8 cellular contexts compared by ENCODE assay signal in genomic region chr2:169584005-169584877, GRCh38. TPM values are rescaled to one million over a fixed set of nuclear protein-coding genes. Genes with fewer than 3 reads are reported as not detected.
A peak's percentile ranks its signal among the peaks of the same experiment; 100 is the strongest.
DNase-seq lines count a peak whose midpoint lies in the region; ATAC-seq, FAIRE-seq and TF ChIP-seq lines count a peak whose summit lies in the region.

Gene PPIG, plus strand, starts transcription at chr2:169584351. Its CDS starts 19,691 bp downstream, at chr2:169604042.

- H3K36me3 ChIP-seq in bronchial epithelial cell (ENCODE audit: control insufficient read depth, insufficient read depth, low read length) = no peaks in the 10 kb centered on the region

- no peaks in the 10 kb centered on the region for H3K27me3 ChIP-seq in bronchial epithelial cell (ENCODE audit: control insufficient read depth, insufficient read depth, low read length)

- TF ChIP-seq CTCF in A549 (IDR thresholded peaks at IDR 0.05) (no peak), WI38 (IDR thresholded peaks at IDR 0.05; ENCODE audit: low read depth, low read length) (no peak), bronchial epithelial cell (IDR thresholded peaks at IDR 0.05; ENCODE audit: insufficient read depth, low read length, severe bottlenecking) (no peak)

- H3K4me3 Mint-ChIP-seq in immature natural killer cell = peak within 1 kb of the TSS; percentile 91 to 99 (median 98)

- H3K4me2 ChIP-seq in A549 = peak within 1 kb of the TSS; percentile 90

- WGBS in A549 (ENCODE audit: missing lambda C conversion rate) = 5% methylated on average over 31 of the region's 49 CpGs

- FAIRE-seq in A549 (lab: Jason Lieb, UNC) (no peak), bronchial epithelial cell (lab: Jason Lieb, UNC) (no peak)

- ATAC-seq in A549 = peak; percentile 96 to 98
- peak; percentile 86 for ATAC-seq in GM18861 (IDR thresholded peaks at IDR 0.05; ENCODE audit: unreplicated experiment)
- peak; percentile 90 for ATAC-seq in HG03097 (IDR thresholded peaks at IDR 0.05; ENCODE audit: low FRiP score, unreplicated experiment)

- no peaks in the 10 kb centered on the region for H3K9me3 Mint-ChIP-seq in immature natural killer cell

- no peaks in the 10 kb centered on the region for H3K36me3 Mint-ChIP-seq in immature natural killer cell

- POLR2A ChIA-PET in A549 (lab: Yijun Ruan, JAX) = interaction anchor here (1.2 kb wide), 1 partner anchor 11 kb away, joined by 6 read pairs; the partner anchor contains the start of gene FASTKD1

- H3K4me3 ChIP-seq in A549 (peak within 1 kb of the TSS; percentile 97), WI38 (ENCODE audit: low read depth, low read length) (peak within 1 kb of the TSS; percentile 90), bronchial epithelial cell (ENCODE audit: low read depth, low read length) (peak within 1 kb of the TSS; percentile 84)

- TF ChIP-seq EP300 in A549 (IDR thresholded peaks at IDR 0.05) = no peak

- DNase-seq in A549 (ENCODE audit: low read depth in 1 of 2, low spot score in 1 of 2) = peak; percentile 83 to 95
- peak; percentile 92 for DNase-seq in NCI-H2196 (lab: John Stamatoyannopoulos, UW; ENCODE audit: unreplicated experiment)
- peak; percentile 78 for DNase-seq in bronchial epithelial cell (ENCODE audit: low read depth)
- DNase-seq in immature natural killer cell = peak; percentile 89 to 90 (median 90)
- peak; percentile 80 for DNase-seq in smooth muscle cell of the brain vasculature (ENCODE audit: low read depth, low spot score)

- no peak for TF ChIP-seq RAD21 in A549 (conservative IDR thresholded peaks at IDR 0.05 in 1 of 2, IDR thresholded peaks at IDR 0.05 in 1 of 2)

- peak within 1 kb of the TSS; percentile 93 to 98 for H3K27ac ChIP-seq in A549

- peaks cover 5 to 16% (median 14%) of the 10 kb centered on the region in 3 donors for H3K27me3 Mint-ChIP-seq in immature natural killer cell (ENCODE audit: low read depth in 3 of 3)

- H3K27ac Mint-ChIP-seq in immature natural killer cell = peak within 1 kb of the TSS; percentile 99 to 100 (median 99)

- CTCF ChIA-PET in A549 (lab: Yijun Ruan, JAX) = interaction anchor here (0.9 to 1.3 kb wide), 2 partner anchors 12 to 35 kb away, joined by 3 read pairs; no protein-coding TSS in a partner anchor

- peaks cover 12% of the 10 kb centered on the region for H3K4me1 ChIP-seq in A549

- H3K9me3 ChIP-seq in A549 = peaks cover 10% of the 10 kb centered on the region

- peak; percentile 28 for TF ChIP-seq POLR2A in A549 (IDR thresholded peaks at IDR 0.05; ENCODE audit: low read length)

- peaks cover 34 to 46% of the 10 kb centered on the region in 2 donors for H3K4me1 Mint-ChIP-seq in immature natural killer cell

TF ChIP-seq in A549, 52 proteins besides CTCF, POLR2A, EP300 and RAD21 (continues in another document):
- no peak for TF ChIP-seq HOXB5 (CRISPR knock-in tag; IDR thresholded peaks at IDR 0.05)
- TF ChIP-seq ELK1 (IDR thresholded peaks at IDR 0.05; ENCODE audit: low read depth, low read length) = peak; percentile 71; the same call in 1 of the 2 replicates
- TF ChIP-seq MAFK (IDR thresholded peaks at IDR 0.05; ENCODE audit: partially characterized antibody) = peak; percentile 43
- TF ChIP-seq CHD2 (IDR thresholded peaks at IDR 0.05; ENCODE audit: low read length, partially characterized antibody) = peak; percentile 55
- TF ChIP-seq USF2 (IDR thresholded peaks at IDR 0.05) = 0 out of 2 replicates have a peak, but pooled peaks have one; percentile 40
- TF ChIP-seq CEBPB (IDR thresholded peaks at IDR 0.05) = peak in 1 of 2 experiments; percentile 85; a peak in 2 of 4 replicates
- no peak for TF ChIP-seq POLR2AphosphoS2 (conservative IDR thresholded peaks at IDR 0.05; ENCODE audit: low read length)
- no peak for TF ChIP-seq BHLHE40 (IDR thresholded peaks at IDR 0.05; ENCODE audit: low read depth, low read length)
- peak; percentile 66; the same call in 1 of the 2 replicates for TF ChIP-seq E2F6 (IDR thresholded peaks at IDR 0.05; ENCODE audit: borderline replicate concordance, low read depth)
- no peak for TF ChIP-seq FOSB (CRISPR knock-in tag; IDR thresholded peaks at IDR 0.05)
- TF ChIP-seq FOXS1 (CRISPR knock-in tag; IDR thresholded peaks at IDR 0.05) = peak; percentile 32; the same call in 1 of the 2 replicates
- TF ChIP-seq RARB (CRISPR knock-in tag; IDR thresholded peaks at IDR 0.05) = no peak
- TF ChIP-seq PBX3 (IDR thresholded peaks at IDR 0.05) = 0 out of 2 replicates have a peak, but pooled peaks have one; percentile 36
- no peak; the same call in none of the 2 replicates for TF ChIP-seq MYC (IDR thresholded peaks at IDR 0.05; ENCODE audit: borderline replicate concordance, low read length)
- TF ChIP-seq GATA3 (IDR thresholded peaks at IDR 0.05; ENCODE audit: borderline replicate concordance) = no peak; the same call in 1 of the 2 replicates
- peak; percentile 44 to 81; a peak in 4 of 5 replicates for TF ChIP-seq JUN (IDR thresholded peaks at IDR 0.05)
- TF ChIP-seq CHD4 (IDR thresholded peaks at IDR 0.05; ENCODE audit: borderline replicate concordance) = peak; percentile 84; the same call in 1 of the 2 replicates
- no peak for TF ChIP-seq ESRRA (IDR thresholded peaks at IDR 0.05; ENCODE audit: borderline replicate concordance, low read length)
- TF ChIP-seq SMC3 (IDR thresholded peaks at IDR 0.05) = no peak
- no peak for TF ChIP-seq KDM1A (IDR thresholded peaks at IDR 0.05; ENCODE audit: low read depth)
- no peak for TF ChIP-seq MAZ (IDR thresholded peaks at IDR 0.05; ENCODE audit: borderline replicate concordance, low read depth, low read length)
- TF ChIP-seq KDM5A (IDR thresholded peaks at IDR 0.05) = peak; percentile 88
- no peak for TF ChIP-seq HMGXB4 (CRISPR knock-in tag; IDR thresholded peaks at IDR 0.05; ENCODE audit: borderline replicate concordance)
- no peak for TF ChIP-seq EHMT2 (IDR thresholded peaks at IDR 0.05; ENCODE audit: low read depth)
- no peak for TF ChIP-seq HOXA7 (CRISPR knock-in tag; IDR thresholded peaks at IDR 0.05)
- TF ChIP-seq PHF8 (IDR thresholded peaks at IDR 0.05; ENCODE audit: borderline replicate concordance, low read depth) = peak; percentile 87
- TF ChIP-seq HES2 (IDR thresholded peaks at IDR 0.05) = no peak
- no peak for TF ChIP-seq RNF2 (IDR thresholded peaks at IDR 0.05; ENCODE audit: borderline replicate concordance, low read depth)

RNA-seq across cellular contexts. Expression of gene PPIG, which starts in this region (rescaled TPM):
- polyA plus RNA-seq in A549 (2011; rRNA removed) = 46.4 and 70.8 TPM in 2 replicates
- polyA plus RNA-seq in A549 (2012; cell fraction: cytosol; rRNA removed) = 9.9 and 10.6 TPM in 2 replicates
- 5.5 and 9.8 TPM in 2 replicates for polyA plus RNA-seq in A549 (2012; cell fraction: nucleus; rRNA removed)
- polyA plus RNA-seq in A549 (2017; fragmentation: RNase III; extraction: RNeasy Plus Mini Kit Qiagen cat#74134 plus additional on column Dnase treatment) = 57.9 to 61.2 TPM (median 60.5 TPM) in 3 replicates
- 6.2 and 7.3 TPM in 2 replicates for polyA minus RNA-seq in A549 (2011; rRNA and poly(A)+ RNA removed)
- total RNA-seq in bronchial epithelial cell = 14.7 and 23.9 TPM in 2 replicates
- 10 to 100 TPM; 27.9 to 70.7 (median 34.9) TPM for polyA plus RNA-seq in immature natural killer cell

Comparison
In these comparisons a context has a peak if more than half of its experiments do, and no peak if none do; other contexts are left out.
1. Peak in every context shown above with its lines: DNase-seq, ATAC-seq, H3K4me3 ChIP-seq and H3K27ac ChIP-seq.